Comparison of ENCODE assay signal across 15 cellular contexts in genomic region chr15:70165811-70166284, GRCh38.
A peak's percentile ranks its signal among the peaks of the same experiment; 100 is the strongest.
DNase-seq lines count a peak whose midpoint lies in the region; ATAC-seq and TF ChIP-seq lines count a peak whose summit lies in the region.
"Had no signal": no experiment of that assay in that cellular context is flagged by ENCODE, and none has a peak within 500 bp of the region (broad histone marks: within the 10 kb centered on the region; RNA-seq: fewer than 3 reads in every experiment).

No MANE protein-coding gene starts in this region.

- H3K36me3 ChIP-seq in psoas muscle (ENCODE audit: insufficient read depth in 1 of 2, low read depth in 1 of 2): no peaks in the 10 kb centered on the region
- H3K36me3 ChIP-seq: BE2C, vagina had no signal

- no peak overlapping the region for H3K56ac ChIP-seq in H9 (ENCODE audit: insufficient read length, low read depth, low read length)

- H4K8ac ChIP-seq in H9 (replicated peaks; ENCODE audit: insufficient read length, low read depth, low read length): no peak overlapping the region

- H3K9me3 Mint-ChIP-seq in H9 (no peaks in the 10 kb centered on the region), brain (peaks cover 0 to 12% (median 0%) of the 10 kb centered on the region in 5 experiments), T-cell (no peaks in the 10 kb centered on the region)
- no peaks in the 10 kb centered on the region for H3K9me3 Mint-ChIP-seq in naive thymus-derived CD8-positive, alpha-beta T cell
- H3K9me3 Mint-ChIP-seq: activated B cell treated with CpG ODN at 0.5 μM for 24 hours; activated T-helper 17 cell treated with anti-CD3 and anti-CD28 coated beads, Interleukin-2, amount 50 U/mL, for 72 hours had no signal

- POLR2A ChIA-PET in naive thymus-derived CD8-positive, alpha-beta T cell (lab: Charles Lee): no interaction called here
- POLR2A ChIA-PET in T-cell (lab: Charles Lee): no interaction called here

- H3K9me3 ChIP-seq in H9 (ENCODE audit: control insufficient read depth, low read depth, low read length) (no peaks in the 10 kb centered on the region), psoas muscle (no peaks in the 10 kb centered on the region)
- H3K9me3 ChIP-seq: BE2C, vagina had no signal

- H3K36me3 Mint-ChIP-seq in H9 (ENCODE audit: insufficient read depth in 1 of 3, low read depth in 3 of 3) (no peaks in the 10 kb centered on the region; a peak in 1 of 7 replicates), brain (no peaks in the 10 kb centered on the region), T-cell (no peaks in the 10 kb centered on the region)
- H3K36me3 Mint-ChIP-seq in naive thymus-derived CD8-positive, alpha-beta T cell: no peaks in the 10 kb centered on the region

- no peak overlapping the region for H2BK120ac ChIP-seq in H9 (ENCODE audit: low read depth, low read length, poor library complexity, severe bottlenecking)

- no peak overlapping the region for H3K4ac ChIP-seq in H9 (ENCODE audit: low read depth, low read length)

- H3K27me3 ChIP-seq in H9 (ENCODE audit: insufficient read depth, low read length) (no peaks in the 10 kb centered on the region), psoas muscle (ENCODE audit: insufficient read depth in 3 of 3, low read length in 2 of 3) (peaks cover 0 to 2% (median 0%) of the 10 kb centered on the region in 3 donors)
- H3K27me3 ChIP-seq: BE2C, vagina had no signal

- no peak overlapping the region for H3K18ac ChIP-seq in H9 (ENCODE audit: insufficient read length, low read depth, low read length)

- DNase-seq in H9: no peak
- DNase-seq in islet precursor cell: peak; percentile 62
- DNase-seq in psoas muscle: peak; percentile 75 to 88
- no peak for DNase-seq in naive thymus-derived CD8-positive, alpha-beta T cell
- no peak for DNase-seq in NCI-H524 treated with DMSO at 0.1 percent for 48 hours (lab: John Stamatoyannopoulos, UW)
- DNase-seq in T-cell: no peak
- DNase-seq: activated B cell treated with CpG ODN at 0.5 μM for 24 hours, BE2C, NCI-H2227 treated with DMSO at 0.1 percent for 48 hours, SIG-M5 had no signal

- H2AK5ac ChIP-seq in H9 (ENCODE audit: insufficient read length, low read length): no peak overlapping the region

- H3T11ph ChIP-seq in H9 (ENCODE audit: low read length): no peak overlapping the region

- H3K4me1 ChIP-seq in H9 (ENCODE audit: insufficient read depth, low read length) (no peaks in the 10 kb centered on the region), psoas muscle (peaks cover 34% of the 10 kb centered on the region)

- H3K23me2 ChIP-seq in H9 (ENCODE audit: insufficient read length, low read depth, low read length, poor library complexity, severe bottlenecking): no peaks in the 10 kb centered on the region

- ATAC-seq in psoas muscle (peak; percentile 88 to 91 (median 89)), GM21619 (IDR thresholded peaks at IDR 0.05; ENCODE audit: unreplicated experiment) (no peak), T-cell (replicated peaks in 1 of 4) (no peak)
- ATAC-seq in naive thymus-derived CD8-positive, alpha-beta T cell: no peak
- ATAC-seq: activated T-helper 17 cell treated with anti-CD3 and anti-CD28 coated beads, Interleukin-2, amount 50 U/mL, for 72 hours had no signal

- H3K27ac Mint-ChIP-seq in H9 (peak overlapping the region; percentile 44 to 95 (median 95); a peak in 3 of 7 replicates), brain (peak overlapping the region; percentile 74 to 93 (median 87)), T-cell (no peak overlapping the region)
- H3K27ac Mint-ChIP-seq in naive thymus-derived CD8-positive, alpha-beta T cell: peak overlapping the region in 1 of 10 donors; percentile 45
- H3K27ac Mint-ChIP-seq: activated B cell treated with CpG ODN at 0.5 μM for 24 hours; activated T-helper 17 cell treated with anti-CD3 and anti-CD28 coated beads, Interleukin-2, amount 50 U/mL, for 72 hours had no signal

- intact Hi-C loops in psoas muscle (cut with DNase I): no loop called here

- no peak overlapping the region; the same call in 1 of the 2 replicates for H3K14ac ChIP-seq in H9 (ENCODE audit: insufficient read depth, low read length)

- H4K20me1 ChIP-seq in H9 (ENCODE audit: control insufficient read depth, insufficient read depth, insufficient read length): no peaks in the 10 kb centered on the region

- H2BK12ac ChIP-seq in H9 (ENCODE audit: insufficient read length, low read depth, low read length): no peak overlapping the region

- no peak overlapping the region for H4K91ac ChIP-seq in H9 (ENCODE audit: insufficient read length, low read depth, low read length)

- H3K27me3 Mint-ChIP-seq in H9 (ENCODE audit: low read depth) (no peaks in the 10 kb centered on the region; the same call in none of the 2 replicates), brain (peaks cover 17% of the 10 kb centered on the region), T-cell (peaks cover 0 to 5% of the 10 kb centered on the region in 2 donors)
- peaks cover 0 to 4% (median 0%) of the 10 kb centered on the region in 5 donors for H3K27me3 Mint-ChIP-seq in naive thymus-derived CD8-positive, alpha-beta T cell
- H3K27me3 Mint-ChIP-seq: activated T-helper 17 cell treated with anti-CD3 and anti-CD28 coated beads, Interleukin-2, amount 50 U/mL, for 72 hours had no signal

- WGBS in H9 (ENCODE audit: extremely low coverage, insufficient read length, low lambda C conversion rate): no CpG with 5 or more reads among the region's 9 CpGs
- 4 to 7% (median 5%) methylated on average over 9 of the region's 9 CpGs for WGBS in psoas muscle, 3 donors

- H2BK15ac ChIP-seq in H9 (ENCODE audit: low read depth, low read length): no peak overlapping the region

- H2BK5ac ChIP-seq in H9 (ENCODE audit: insufficient read length, low read length): no peak overlapping the region

- no peak for TF ChIP-seq CTCF in H9 (conservative IDR thresholded peaks at IDR 0.05)
- TF ChIP-seq CTCF in brain (conservative IDR thresholded peaks at IDR 0.05): no peak
- no peak for TF ChIP-seq CTCF in psoas muscle (IDR thresholded peaks at IDR 0.05)

- H3K27ac ChIP-seq in H9 (ENCODE audit: insufficient read length, low read depth, low read length) (no peak overlapping the region), psoas muscle (peak overlapping the region; percentile 82)
- H3K27ac ChIP-seq: HL-60, vagina had no signal

- H3K4me3 Mint-ChIP-seq in H9: no peak overlapping the region
- peak overlapping the region in 2 of 5 experiments; percentile 1 to 41 for H3K4me3 Mint-ChIP-seq in brain
- no peak overlapping the region for H3K4me3 Mint-ChIP-seq in naive thymus-derived CD8-positive, alpha-beta T cell
- H3K4me3 Mint-ChIP-seq in T-cell: no peak overlapping the region
- H3K4me3 Mint-ChIP-seq: activated B cell treated with CpG ODN at 0.5 μM for 24 hours; activated T-helper 17 cell treated with anti-CD3 and anti-CD28 coated beads, Interleukin-2, amount 50 U/mL, for 72 hours had no signal

- H3K4me2 ChIP-seq in H9 (ENCODE audit: insufficient read depth, insufficient read length, low read length): no peak overlapping the region

- H2BK20ac ChIP-seq in H9 (ENCODE audit: low read depth, low read length, poor library complexity, severe bottlenecking): no peak overlapping the region

- no peaks in the 10 kb centered on the region for H3K79me2 ChIP-seq in H9 (ENCODE audit: insufficient read depth, low read length)

- no peak overlapping the region for H4K5ac ChIP-seq in H9 (ENCODE audit: insufficient read length, low read depth, low read length)

- H3K4me3 ChIP-seq in psoas muscle: no peak overlapping the region
- H3K4me3 ChIP-seq: vagina had no signal

- H3K23ac ChIP-seq in H9 (ENCODE audit: insufficient read length, low read depth, low read length): no peak overlapping the region

- CTCF ChIA-PET in T-cell (lab: Charles Lee): no interaction called here

- H3K79me1 ChIP-seq in H9 (ENCODE audit: insufficient read depth, low read depth, low read length, poor library complexity, severe bottlenecking): no peaks in the 10 kb centered on the region

- H3K9ac ChIP-seq in H9 (ENCODE audit: extremely low read depth, insufficient read length, low read length): no peak overlapping the region

- H2AFZ ChIP-seq in H9 (ENCODE audit: low read length): no peak overlapping the region

- H3K4me1 Mint-ChIP-seq in H9: peaks cover 14 to 24% of the 10 kb centered on the region in 2 experiments
- peaks cover 23% of the 10 kb centered on the region for H3K4me1 Mint-ChIP-seq in brain
- peaks cover 0 to 4% (median 0%) of the 10 kb centered on the region in 4 donors for H3K4me1 Mint-ChIP-seq in naive thymus-derived CD8-positive, alpha-beta T cell
- no peaks in the 10 kb centered on the region for H3K4me1 Mint-ChIP-seq in T-cell
- H3K4me1 Mint-ChIP-seq: activated T-helper 17 cell treated with anti-CD3 and anti-CD28 coated beads, Interleukin-2, amount 50 U/mL, for 72 hours had no signal

Comparison
In these comparisons a context has a peak if more than half of its experiments do, and no peak if none do; other contexts are left out.
1. DNase-seq: peak in islet precursor cell (single experiment) and psoas muscle (2 of 2); none in H9 (single experiment), naive thymus-derived CD8-positive, alpha-beta T cell (0 of 10), NCI-H524 treated with DMSO at 0.1 percent for 48 hours (single experiment) and T-cell (0 of 34).
2. H3K27ac Mint-ChIP-seq: peak in H9 (3 of 3) and brain (5 of 5); none in T-cell (0 of 2).
3. ATAC-seq: peak in psoas muscle (4 of 4); none in naive thymus-derived CD8-positive, alpha-beta T cell (0 of 2), GM21619 (single experiment) and T-cell (0 of 4).